ENCODE assay signal across 1 cellular context in genomic region chr10:66215005-66215404, GRCh38.
TF ChIP-seq lines count a peak whose summit lies in the region.

No MANE protein-coding gene starts in this region.

TF ChIP-seq in K562, 482 proteins besides CTCF, POLR2A, EP300 and RAD21 (continued from another document):
- TF ChIP-seq FOXP4 (CRISPR knock-in tag; IDR thresholded peaks at IDR 0.05; ENCODE audit: borderline replicate concordance) = no peak
- TF ChIP-seq AFF1 (IDR thresholded peaks at IDR 0.05; ENCODE audit: low read depth in 1 of 2, partially characterized antibody in 2 of 2) = no peak
- no peak for TF ChIP-seq PHF21A (IDR thresholded peaks at IDR 0.05; ENCODE audit: borderline replicate concordance, low read depth)
- no peak for TF ChIP-seq ZNF140 (CRISPR knock-in tag; IDR thresholded peaks at IDR 0.05)
- no peak for TF ChIP-seq SRSF9 (IDR thresholded peaks at IDR 0.05; ENCODE audit: borderline replicate concordance, low read depth, low read length)
- TF ChIP-seq HDAC1 (IDR thresholded peaks at IDR 0.05) = no peak
